1 cellular context compared by ENCODE assay signal in the genomic region with DNA sequence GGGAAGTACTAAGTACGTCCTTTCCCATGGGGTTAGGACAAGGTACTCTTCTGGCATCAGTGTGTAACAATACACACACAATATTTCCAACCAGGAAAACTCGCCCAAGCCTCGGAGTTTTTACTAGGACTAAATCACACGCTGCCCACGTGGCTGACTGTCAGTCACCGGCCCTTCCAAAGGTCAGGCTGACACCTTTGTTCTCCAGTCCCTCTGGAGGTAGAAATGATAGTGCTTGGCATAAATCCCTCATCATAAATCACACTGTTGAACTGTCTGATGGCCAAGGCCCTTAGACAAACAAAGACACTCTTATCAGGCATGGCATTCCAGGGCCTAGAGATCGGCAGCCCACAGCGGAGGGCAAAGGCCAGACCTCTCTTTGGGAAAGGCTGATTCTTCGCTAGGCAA.
TF ChIP-seq lines count a peak whose summit lies in the region.

No MANE protein-coding gene starts in this region.

TF ChIP-seq in HepG2, 621 proteins besides CTCF, POLR2A, EP300 and RAD21 (continued from another document and continues in another):
- TF ChIP-seq, protein P1, sequence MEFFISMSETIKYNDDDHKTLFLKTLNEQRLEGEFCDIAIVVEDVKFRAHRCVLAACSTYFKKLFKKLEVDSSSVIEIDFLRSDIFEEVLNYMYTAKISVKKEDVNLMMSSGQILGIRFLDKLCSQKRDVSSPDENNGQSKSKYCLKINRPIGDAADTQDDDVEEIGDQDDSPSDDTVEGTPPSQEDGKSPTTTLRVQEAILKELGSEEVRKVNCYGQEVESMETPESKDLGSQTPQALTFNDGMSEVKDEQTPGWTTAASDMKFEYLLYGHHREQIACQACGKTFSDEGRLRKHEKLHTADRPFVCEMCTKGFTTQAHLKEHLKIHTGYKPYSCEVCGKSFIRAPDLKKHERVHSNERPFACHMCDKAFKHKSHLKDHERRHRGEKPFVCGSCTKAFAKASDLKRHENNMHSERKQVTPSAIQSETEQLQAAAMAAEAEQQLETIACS (CRISPR knock-in tag; IDR thresholded peaks at IDR 0.05), result no peak
- TF ChIP-seq CBX2 (IDR thresholded peaks at IDR 0.05; ENCODE audit: low read depth, low read length) (no peak), CBX2 (CRISPR knock-in tag; IDR thresholded peaks at IDR 0.05; ENCODE audit: low read depth) (no peak), ZBTB8A (CRISPR knock-in tag; IDR thresholded peaks at IDR 0.05; ENCODE audit: borderline replicate concordance, low read depth) (no peak), IRX3 (CRISPR knock-in tag; IDR thresholded peaks at IDR 0.05; ENCODE audit: borderline replicate concordance, low read depth) (no peak), TP53 (CRISPR knock-in tag; conservative IDR thresholded peaks at IDR 0.05) (no peak), ZNF17 (CRISPR knock-in tag; IDR thresholded peaks at IDR 0.05) (no peak), ZFP36L1 (CRISPR knock-in tag; IDR thresholded peaks at IDR 0.05) (no peak), CHD4 (IDR thresholded peaks at IDR 0.05; ENCODE audit: borderline replicate concordance, low read length) (no peak), ZNF569 (CRISPR knock-in tag; IDR thresholded peaks at IDR 0.05; ENCODE audit: borderline replicate concordance) (no peak), HNF4A (CRISPR knock-in tag; IDR thresholded peaks at IDR 0.05) (peak; percentile 92), YY1 (IDR thresholded peaks at IDR 0.05; ENCODE audit: insufficient read depth, insufficient replicate concordance, low read depth, low read length) (no peak), RNF2 (conservative IDR thresholded peaks at IDR 0.05; ENCODE audit: low read depth) (peak; percentile 61; the same call in 1 of the 2 replicates), NCOA2 (CRISPR knock-in tag; IDR thresholded peaks at IDR 0.05) (peak; percentile 86), MED13 (CRISPR knock-in tag; IDR thresholded peaks at IDR 0.05) (no peak), RELA (CRISPR knock-in tag; IDR thresholded peaks at IDR 0.05) (no peak), ZNF619 (CRISPR knock-in tag; IDR thresholded peaks at IDR 0.05) (no peak), RBM39 (IDR thresholded peaks at IDR 0.05; ENCODE audit: low read depth, low read length, poor library complexity, severe bottlenecking) (no peak), CAMTA2 (CRISPR knock-in tag; IDR thresholded peaks at IDR 0.05; ENCODE audit: borderline replicate concordance) (no peak), ISX (CRISPR knock-in tag; conservative IDR thresholded peaks at IDR 0.05) (no peak), ZNF766 (CRISPR knock-in tag; IDR thresholded peaks at IDR 0.05; ENCODE audit: borderline replicate concordance) (no peak), ZNF530 (CRISPR knock-in tag; IDR thresholded peaks at IDR 0.05; ENCODE audit: low read depth) (no peak), NR3C1 (CRISPR knock-in tag; IDR thresholded peaks at IDR 0.05) (no peak), ZNF75D (CRISPR knock-in tag; IDR thresholded peaks at IDR 0.05; ENCODE audit: borderline replicate concordance) (no peak), PAX8 (CRISPR knock-in tag; IDR thresholded peaks at IDR 0.05; ENCODE audit: borderline replicate concordance) (no peak), EEA1 (CRISPR knock-in tag; IDR thresholded peaks at IDR 0.05; ENCODE audit: borderline replicate concordance) (no peak), RFXAP (CRISPR knock-in tag; IDR thresholded peaks at IDR 0.05; ENCODE audit: borderline replicate concordance) (peak; percentile 68; the same call in 1 of the 2 replicates), NFKB2 (CRISPR knock-in tag; IDR thresholded peaks at IDR 0.05; ENCODE audit: borderline replicate concordance) (no peak), GATAD2A (CRISPR knock-in tag; IDR thresholded peaks at IDR 0.05) (peak; percentile 81), TARDBP (CRISPR knock-in tag; IDR thresholded peaks at IDR 0.05) (peak; percentile 70), MXI1 (IDR thresholded peaks at IDR 0.05; ENCODE audit: borderline replicate concordance, low read depth, low read length) (peak; percentile 90; the same call in 2 of the 3 replicates), PHF5A (CRISPR knock-in tag; IDR thresholded peaks at IDR 0.05; ENCODE audit: low read depth, unreplicated experiment) (no peak), ZFP36 (IDR thresholded peaks at IDR 0.05; ENCODE audit: borderline replicate concordance, low read depth, low read length, partially characterized antibody) (no peak), TEAD2 (CRISPR knock-in tag; IDR thresholded peaks at IDR 0.05) (no peak; the same call in 1 of the 2 replicates), EED (CRISPR knock-in tag; IDR thresholded peaks at IDR 0.05) (no peak), SUZ12 (IDR thresholded peaks at IDR 0.05; ENCODE audit: low read depth, low read length) (no peak), ZNF878 (CRISPR knock-in tag; IDR thresholded peaks at IDR 0.05) (peak; percentile 31; the same call in 1 of the 2 replicates), ZNF841 (CRISPR knock-in tag; IDR thresholded peaks at IDR 0.05; ENCODE audit: borderline replicate concordance) (no peak), ZC3H4 (CRISPR knock-in tag; IDR thresholded peaks at IDR 0.05; ENCODE audit: borderline replicate concordance) (no peak), U2AF2 (IDR thresholded peaks at IDR 0.05; ENCODE audit: low read depth, low read length) (no peak)
- TF ChIP-seq, protein P2, sequence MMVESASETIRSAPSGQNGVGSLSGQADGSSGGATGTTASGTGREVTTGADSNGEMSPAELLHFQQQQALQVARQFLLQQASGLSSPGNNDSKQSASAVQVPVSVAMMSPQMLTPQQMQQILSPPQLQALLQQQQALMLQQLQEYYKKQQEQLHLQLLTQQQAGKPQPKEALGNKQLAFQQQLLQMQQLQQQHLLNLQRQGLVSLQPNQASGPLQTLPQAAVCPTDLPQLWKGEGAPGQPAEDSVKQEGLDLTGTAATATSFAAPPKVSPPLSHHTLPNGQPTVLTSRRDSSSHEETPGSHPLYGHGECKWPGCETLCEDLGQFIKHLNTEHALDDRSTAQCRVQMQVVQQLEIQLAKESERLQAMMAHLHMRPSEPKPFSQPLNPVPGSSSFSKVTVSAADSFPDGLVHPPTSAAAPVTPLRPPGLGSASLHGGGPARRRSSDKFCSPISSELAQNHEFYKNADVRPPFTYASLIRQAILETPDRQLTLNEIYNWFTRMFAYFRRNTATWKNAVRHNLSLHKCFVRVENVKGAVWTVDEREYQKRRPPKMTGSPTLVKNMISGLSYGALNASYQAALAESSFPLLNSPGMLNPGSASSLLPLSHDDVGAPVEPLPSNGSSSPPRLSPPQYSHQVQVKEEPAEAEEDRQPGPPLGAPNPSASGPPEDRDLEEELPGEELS (CRISPR knock-in tag; IDR thresholded peaks at IDR 0.05), result peak; percentile 55
- TF ChIP-seq, protein P3, sequence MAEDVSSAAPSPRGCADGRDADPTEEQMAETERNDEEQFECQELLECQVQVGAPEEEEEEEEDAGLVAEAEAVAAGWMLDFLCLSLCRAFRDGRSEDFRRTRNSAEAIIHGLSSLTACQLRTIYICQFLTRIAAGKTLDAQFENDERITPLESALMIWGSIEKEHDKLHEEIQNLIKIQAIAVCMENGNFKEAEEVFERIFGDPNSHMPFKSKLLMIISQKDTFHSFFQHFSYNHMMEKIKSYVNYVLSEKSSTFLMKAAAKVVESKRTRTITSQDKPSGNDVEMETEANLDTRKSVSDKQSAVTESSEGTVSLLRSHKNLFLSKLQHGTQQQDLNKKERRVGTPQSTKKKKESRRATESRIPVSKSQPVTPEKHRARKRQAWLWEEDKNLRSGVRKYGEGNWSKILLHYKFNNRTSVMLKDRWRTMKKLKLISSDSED (CRISPR knock-in tag; IDR thresholded peaks at IDR 0.05), result no peak
- TF ChIP-seq, protein P4, sequence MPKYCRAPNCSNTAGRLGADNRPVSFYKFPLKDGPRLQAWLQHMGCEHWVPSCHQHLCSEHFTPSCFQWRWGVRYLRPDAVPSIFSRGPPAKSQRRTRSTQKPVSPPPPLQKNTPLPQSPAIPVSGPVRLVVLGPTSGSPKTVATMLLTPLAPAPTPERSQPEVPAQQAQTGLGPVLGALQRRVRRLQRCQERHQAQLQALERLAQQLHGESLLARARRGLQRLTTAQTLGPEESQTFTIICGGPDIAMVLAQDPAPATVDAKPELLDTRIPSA (CRISPR knock-in tag; IDR thresholded peaks at IDR 0.05; ENCODE audit: borderline replicate concordance), result no peak
- TF ChIP-seq, protein P5, sequence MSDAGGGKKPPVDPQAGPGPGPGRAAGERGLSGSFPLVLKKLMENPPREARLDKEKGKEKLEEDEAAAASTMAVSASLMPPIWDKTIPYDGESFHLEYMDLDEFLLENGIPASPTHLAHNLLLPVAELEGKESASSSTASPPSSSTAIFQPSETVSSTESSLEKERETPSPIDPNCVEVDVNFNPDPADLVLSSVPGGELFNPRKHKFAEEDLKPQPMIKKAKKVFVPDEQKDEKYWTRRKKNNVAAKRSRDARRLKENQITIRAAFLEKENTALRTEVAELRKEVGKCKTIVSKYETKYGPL (CRISPR knock-in tag; IDR thresholded peaks at IDR 0.05), result no peak
- TF ChIP-seq, protein P6, sequence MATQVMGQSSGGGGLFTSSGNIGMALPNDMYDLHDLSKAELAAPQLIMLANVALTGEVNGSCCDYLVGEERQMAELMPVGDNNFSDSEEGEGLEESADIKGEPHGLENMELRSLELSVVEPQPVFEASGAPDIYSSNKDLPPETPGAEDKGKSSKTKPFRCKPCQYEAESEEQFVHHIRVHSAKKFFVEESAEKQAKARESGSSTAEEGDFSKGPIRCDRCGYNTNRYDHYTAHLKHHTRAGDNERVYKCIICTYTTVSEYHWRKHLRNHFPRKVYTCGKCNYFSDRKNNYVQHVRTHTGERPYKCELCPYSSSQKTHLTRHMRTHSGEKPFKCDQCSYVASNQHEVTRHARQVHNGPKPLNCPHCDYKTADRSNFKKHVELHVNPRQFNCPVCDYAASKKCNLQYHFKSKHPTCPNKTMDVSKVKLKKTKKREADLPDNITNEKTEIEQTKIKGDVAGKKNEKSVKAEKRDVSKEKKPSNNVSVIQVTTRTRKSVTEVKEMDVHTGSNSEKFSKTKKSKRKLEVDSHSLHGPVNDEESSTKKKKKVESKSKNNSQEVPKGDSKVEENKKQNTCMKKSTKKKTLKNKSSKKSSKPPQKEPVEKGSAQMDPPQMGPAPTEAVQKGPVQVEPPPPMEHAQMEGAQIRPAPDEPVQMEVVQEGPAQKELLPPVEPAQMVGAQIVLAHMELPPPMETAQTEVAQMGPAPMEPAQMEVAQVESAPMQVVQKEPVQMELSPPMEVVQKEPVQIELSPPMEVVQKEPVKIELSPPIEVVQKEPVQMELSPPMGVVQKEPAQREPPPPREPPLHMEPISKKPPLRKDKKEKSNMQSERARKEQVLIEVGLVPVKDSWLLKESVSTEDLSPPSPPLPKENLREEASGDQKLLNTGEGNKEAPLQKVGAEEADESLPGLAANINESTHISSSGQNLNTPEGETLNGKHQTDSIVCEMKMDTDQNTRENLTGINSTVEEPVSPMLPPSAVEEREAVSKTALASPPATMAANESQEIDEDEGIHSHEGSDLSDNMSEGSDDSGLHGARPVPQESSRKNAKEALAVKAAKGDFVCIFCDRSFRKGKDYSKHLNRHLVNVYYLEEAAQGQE (IDR thresholded peaks at IDR 0.05; ENCODE audit: borderline replicate concordance in 1 of 2, low read depth in 1 of 2, low read length in 2 of 2), result no peak
- TF ChIP-seq, protein P7, sequence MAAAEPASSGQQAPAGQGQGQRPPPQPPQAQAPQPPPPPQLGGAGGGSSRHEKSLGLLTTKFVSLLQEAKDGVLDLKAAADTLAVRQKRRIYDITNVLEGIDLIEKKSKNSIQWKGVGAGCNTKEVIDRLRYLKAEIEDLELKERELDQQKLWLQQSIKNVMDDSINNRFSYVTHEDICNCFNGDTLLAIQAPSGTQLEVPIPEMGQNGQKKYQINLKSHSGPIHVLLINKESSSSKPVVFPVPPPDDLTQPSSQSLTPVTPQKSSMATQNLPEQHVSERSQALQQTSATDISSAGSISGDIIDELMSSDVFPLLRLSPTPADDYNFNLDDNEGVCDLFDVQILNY (CRISPR knock-in tag; conservative IDR thresholded peaks at IDR 0.05), result no peak
- TF ChIP-seq, protein P8, sequence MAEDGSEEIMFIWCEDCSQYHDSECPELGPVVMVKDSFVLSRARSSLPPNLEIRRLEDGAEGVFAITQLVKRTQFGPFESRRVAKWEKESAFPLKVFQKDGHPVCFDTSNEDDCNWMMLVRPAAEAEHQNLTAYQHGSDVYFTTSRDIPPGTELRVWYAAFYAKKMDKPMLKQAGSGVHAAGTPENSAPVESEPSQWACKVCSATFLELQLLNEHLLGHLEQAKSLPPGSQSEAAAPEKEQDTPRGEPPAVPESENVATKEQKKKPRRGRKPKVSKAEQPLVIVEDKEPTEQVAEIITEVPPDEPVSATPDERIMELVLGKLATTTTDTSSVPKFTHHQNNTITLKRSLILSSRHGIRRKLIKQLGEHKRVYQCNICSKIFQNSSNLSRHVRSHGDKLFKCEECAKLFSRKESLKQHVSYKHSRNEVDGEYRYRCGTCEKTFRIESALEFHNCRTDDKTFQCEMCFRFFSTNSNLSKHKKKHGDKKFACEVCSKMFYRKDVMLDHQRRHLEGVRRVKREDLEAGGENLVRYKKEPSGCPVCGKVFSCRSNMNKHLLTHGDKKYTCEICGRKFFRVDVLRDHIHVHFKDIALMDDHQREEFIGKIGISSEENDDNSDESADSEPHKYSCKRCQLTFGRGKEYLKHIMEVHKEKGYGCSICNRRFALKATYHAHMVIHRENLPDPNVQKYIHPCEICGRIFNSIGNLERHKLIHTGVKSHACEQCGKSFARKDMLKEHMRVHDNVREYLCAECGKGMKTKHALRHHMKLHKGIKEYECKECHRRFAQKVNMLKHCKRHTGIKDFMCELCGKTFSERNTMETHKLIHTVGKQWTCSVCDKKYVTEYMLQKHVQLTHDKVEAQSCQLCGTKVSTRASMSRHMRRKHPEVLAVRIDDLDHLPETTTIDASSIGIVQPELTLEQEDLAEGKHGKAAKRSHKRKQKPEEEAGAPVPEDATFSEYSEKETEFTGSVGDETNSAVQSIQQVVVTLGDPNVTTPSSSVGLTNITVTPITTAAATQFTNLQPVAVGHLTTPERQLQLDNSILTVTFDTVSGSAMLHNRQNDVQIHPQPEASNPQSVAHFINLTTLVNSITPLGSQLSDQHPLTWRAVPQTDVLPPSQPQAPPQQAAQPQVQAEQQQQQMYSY (CRISPR knock-in tag; IDR thresholded peaks at IDR 0.05), result no peak
- TF ChIP-seq, protein P9, sequence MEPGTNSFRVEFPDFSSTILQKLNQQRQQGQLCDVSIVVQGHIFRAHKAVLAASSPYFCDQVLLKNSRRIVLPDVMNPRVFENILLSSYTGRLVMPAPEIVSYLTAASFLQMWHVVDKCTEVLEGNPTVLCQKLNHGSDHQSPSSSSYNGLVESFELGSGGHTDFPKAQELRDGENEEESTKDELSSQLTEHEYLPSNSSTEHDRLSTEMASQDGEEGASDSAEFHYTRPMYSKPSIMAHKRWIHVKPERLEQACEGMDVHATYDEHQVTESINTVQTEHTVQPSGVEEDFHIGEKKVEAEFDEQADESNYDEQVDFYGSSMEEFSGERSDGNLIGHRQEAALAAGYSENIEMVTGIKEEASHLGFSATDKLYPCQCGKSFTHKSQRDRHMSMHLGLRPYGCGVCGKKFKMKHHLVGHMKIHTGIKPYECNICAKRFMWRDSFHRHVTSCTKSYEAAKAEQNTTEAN (CRISPR knock-in tag; conservative IDR thresholded peaks at IDR 0.05), result peak; percentile 76; the same call in 1 of the 2 replicates
- TF ChIP-seq, protein P10, sequence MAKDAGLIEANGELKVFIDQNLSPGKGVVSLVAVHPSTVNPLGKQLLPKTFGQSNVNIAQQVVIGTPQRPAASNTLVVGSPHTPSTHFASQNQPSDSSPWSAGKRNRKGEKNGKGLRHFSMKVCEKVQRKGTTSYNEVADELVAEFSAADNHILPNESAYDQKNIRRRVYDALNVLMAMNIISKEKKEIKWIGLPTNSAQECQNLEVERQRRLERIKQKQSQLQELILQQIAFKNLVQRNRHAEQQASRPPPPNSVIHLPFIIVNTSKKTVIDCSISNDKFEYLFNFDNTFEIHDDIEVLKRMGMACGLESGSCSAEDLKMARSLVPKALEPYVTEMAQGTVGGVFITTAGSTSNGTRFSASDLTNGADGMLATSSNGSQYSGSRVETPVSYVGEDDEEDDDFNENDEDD (CRISPR knock-in tag; IDR thresholded peaks at IDR 0.05; ENCODE audit: borderline replicate concordance), result peak; percentile 79; the same call in 1 of the 2 replicates
